ENCODE assay signal across 13 cellular contexts in genomic region chr10:48759113-48759901, GRCh38.
DNase-seq lines count a peak whose midpoint lies in the region; ATAC-seq and TF ChIP-seq lines count a peak whose summit lies in the region.
"Had no signal": no experiment of that assay in that cellular context is flagged by ENCODE, and none has a peak within 500 bp of the region (broad histone marks: within the 10 kb centered on the region; RNA-seq: fewer than 3 reads in every experiment).

No MANE protein-coding gene starts in this region.

- H3K27ac Mint-ChIP-seq in activated CD4-positive, alpha-beta T cell treated with anti-CD3 and anti-CD28 coated beads for 36 hours: no peak overlapping the region
- H3K27ac Mint-ChIP-seq: nephron progenitor cell had no signal

- no peaks in the 10 kb centered on the region for H3K4me1 ChIP-seq in vagina

- no peak for TF ChIP-seq CTCF in vagina (IDR thresholded peaks at IDR 0.05)

- intact Hi-C loops in vagina (cut with DNase I): no loop called here
- intact Hi-C loops in activated CD4-positive, alpha-beta T cell treated with anti-CD3 and anti-CD28 coated beads for 36 hours (cut with DNase I, micrococcal nuclease): no loop called here

- H3K27me3 Mint-ChIP-seq in activated CD4-positive, alpha-beta T cell treated with anti-CD3 and anti-CD28 coated beads for 36 hours: peaks cover 13% of the 10 kb centered on the region

- no peak for TF ChIP-seq POLR2A in vagina (IDR thresholded peaks at IDR 0.05)

- H3K36me3 Mint-ChIP-seq in activated CD4-positive, alpha-beta T cell treated with anti-CD3 and anti-CD28 coated beads for 36 hours (ENCODE audit: low read depth): no peaks in the 10 kb centered on the region

- H3K27ac ChIP-seq in vagina: no peak overlapping the region
- H3K27ac ChIP-seq: thoracic aorta had no signal

- no peaks in the 10 kb centered on the region for H3K4me1 Mint-ChIP-seq in activated CD4-positive, alpha-beta T cell treated with anti-CD3 and anti-CD28 coated beads for 36 hours
- H3K4me1 Mint-ChIP-seq: nephron progenitor cell had no signal

- POLR2A ChIA-PET in activated CD4-positive, alpha-beta T cell treated with anti-CD3 and anti-CD28 coated beads for 36 hours (lab: Charles Lee): no interaction called here

- no peaks in the 10 kb centered on the region for H3K9me3 Mint-ChIP-seq in activated CD4-positive, alpha-beta T cell treated with anti-CD3 and anti-CD28 coated beads for 36 hours (ENCODE audit: low read depth)

- H3K4me3 ChIP-seq in vagina: no peak overlapping the region
- H3K4me3 ChIP-seq: thoracic aorta had no signal

- peak; percentile 74 for ATAC-seq in HG02623 (IDR thresholded peaks at IDR 0.05; ENCODE audit: unreplicated experiment)
- peak; percentile 83 for ATAC-seq in HG03520 (IDR thresholded peaks at IDR 0.05; ENCODE audit: unreplicated experiment)
- no peak for ATAC-seq in activated CD4-positive, alpha-beta T cell treated with anti-CD3 and anti-CD28 coated beads for 36 hours

- peak; percentile 30 for DNase-seq in SKM-1 treated with dmso at 0.1 percent for 144 hours (lab: John Stamatoyannopoulos, UW; ENCODE audit: unreplicated experiment)
- no peak for DNase-seq in SKM-1 (lab: John Stamatoyannopoulos, UW; ENCODE audit: unreplicated experiment)
- peak; percentile 54 to 55 for DNase-seq in vagina (ENCODE audit: extremely low spot score in 2 of 2)
- DNase-seq in activated CD4-positive, alpha-beta T cell treated with anti-CD3 and anti-CD28 coated beads for 36 hours: no peak
- no peak for DNase-seq in NCI-H2081 (lab: John Stamatoyannopoulos, UW)
- no peak for DNase-seq in HuH-7 (ENCODE audit: low spot score)
- DNase-seq: activated naive CD4-positive, alpha-beta T cell treated with Interleukin-2 at 50 U/mL for 16 hours; IMR-90; NCI-H774; nephron progenitor cell had no signal

- H3K36me3 ChIP-seq in vagina: no peaks in the 10 kb centered on the region
- H3K36me3 ChIP-seq: thoracic aorta had no signal

- no peak overlapping the region for H3K4me3 Mint-ChIP-seq in activated CD4-positive, alpha-beta T cell treated with anti-CD3 and anti-CD28 coated beads for 36 hours
- H3K4me3 Mint-ChIP-seq: nephron progenitor cell had no signal

- no peaks in the 10 kb centered on the region for H3K27me3 ChIP-seq in vagina

- CTCF ChIA-PET in activated CD4-positive, alpha-beta T cell treated with anti-CD3 and anti-CD28 coated beads for 36 hours (lab: Charles Lee): no interaction called here

- H3K9me3 ChIP-seq in vagina: no peaks in the 10 kb centered on the region
- H3K9me3 ChIP-seq: thoracic aorta had no signal

Comparison
In these comparisons a context has a peak if more than half of its experiments do, and no peak if none do; other contexts are left out.
1. DNase-seq: peak in SKM-1 treated with dmso at 0.1 percent for 144 hours (single experiment) and vagina (2 of 2); none in SKM-1 (single experiment), activated CD4-positive, alpha-beta T cell treated with anti-CD3 and anti-CD28 coated beads for 36 hours (single experiment), NCI-H2081 (0 of 2) and HuH-7 (single experiment).